Comparison of ENCODE assay signal across 1 cellular context in genomic region chr1:39988618-39989343, GRCh38.
TF ChIP-seq lines count a peak whose summit lies in the region.

No MANE protein-coding gene starts in this region.

TF ChIP-seq in IMR-90, 13 proteins besides CTCF, POLR2A, EP300 and RAD21:
- no peak for TF ChIP-seq ELK1 (IDR thresholded peaks at IDR 0.05; ENCODE audit: borderline replicate concordance, low read depth, low read length)
- no peak for TF ChIP-seq CHD1 (IDR thresholded peaks at IDR 0.05; ENCODE audit: low read depth, low read length)
- no peak for TF ChIP-seq CEBPB (IDR thresholded peaks at IDR 0.05; ENCODE audit: low read depth, low read length)
- TF ChIP-seq RCOR1 (IDR thresholded peaks at IDR 0.05; ENCODE audit: insufficient replicate concordance, low read length) = no peak
- TF ChIP-seq SMC3 (IDR thresholded peaks at IDR 0.05; ENCODE audit: low read depth, low read length) = no peak
- no peak for TF ChIP-seq MAFK (IDR thresholded peaks at IDR 0.05; ENCODE audit: low read depth, low read length)
- TF ChIP-seq NFE2L2 (IDR thresholded peaks at IDR 0.05; ENCODE audit: low read depth, low read length) = no peak
- no peak for TF ChIP-seq USF2 (IDR thresholded peaks at IDR 0.05; ENCODE audit: low read depth, low read length)
- no peak for TF ChIP-seq MAZ (IDR thresholded peaks at IDR 0.05; ENCODE audit: borderline replicate concordance, low read depth, low read length)
- no peak for TF ChIP-seq MXI1 (IDR thresholded peaks at IDR 0.05; ENCODE audit: borderline replicate concordance, low read depth, low read length)
- TF ChIP-seq RFX5 (IDR thresholded peaks at IDR 0.05; ENCODE audit: low read depth, low read length) = no peak
